ENCODE assay signal across 8 cellular contexts in the genomic region with DNA sequence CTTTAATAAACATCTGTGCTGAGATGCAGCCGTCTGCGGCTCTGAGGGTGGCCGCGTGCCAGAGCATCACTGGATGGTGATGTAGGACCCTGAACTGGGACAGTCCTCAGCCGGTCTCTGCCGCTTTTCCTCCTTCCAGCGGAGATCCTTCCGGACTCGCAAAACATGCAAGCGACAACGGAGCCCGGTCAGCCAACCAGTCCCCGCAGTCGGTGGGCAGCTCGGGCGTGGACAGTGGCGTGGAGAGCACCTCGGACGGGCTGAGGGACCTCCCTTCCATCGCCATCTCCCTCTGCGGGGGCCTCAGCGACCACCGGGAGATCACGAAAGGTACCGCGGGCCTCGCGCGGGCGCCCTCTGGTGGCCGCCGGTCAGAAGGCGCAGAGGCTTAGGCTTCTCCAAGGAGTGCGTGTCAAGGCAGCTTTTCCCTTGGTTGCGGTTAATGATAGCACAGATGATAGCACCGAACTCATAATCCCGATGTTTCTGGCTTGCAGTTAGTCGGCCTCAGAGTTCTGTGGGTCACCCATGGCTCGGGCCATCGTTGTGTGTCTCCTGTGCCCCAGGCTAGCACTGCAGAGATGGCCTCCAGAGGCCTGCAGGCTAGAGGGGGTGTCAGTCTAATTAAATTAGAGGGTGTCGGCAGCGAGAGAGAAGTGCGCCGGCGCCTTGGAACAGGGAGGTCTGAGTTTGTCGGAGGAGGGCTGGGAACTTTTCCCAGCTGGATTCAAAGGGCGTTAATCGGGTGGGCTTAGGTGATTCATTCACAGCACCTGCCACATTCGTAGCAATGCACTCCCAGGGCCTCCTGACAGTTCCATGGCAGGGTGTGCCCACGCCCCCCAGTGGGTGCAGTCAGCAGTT. TPM values are rescaled to one million over a fixed set of nuclear protein-coding genes. Genes with fewer than 3 reads are reported as not detected.
DNase-seq lines count a peak whose midpoint lies in the region; ATAC-seq, FAIRE-seq and TF ChIP-seq lines count a peak whose summit lies in the region.

No MANE protein-coding gene starts in this region.

- 53% methylated on average over 49 of the region's 50 CpGs for WGBS in HepG2 (ENCODE audit: low lambda C conversion rate)

- H3K27ac Mint-ChIP-seq in CD8-positive, alpha-beta T cell: no peak overlapping the region

- peak; percentile 12 to 67 (median 32) for DNase-seq in CD8-positive, alpha-beta T cell
- DNase-seq in activated CD4-positive, alpha-beta T cell treated with anti-CD3 and anti-CD28 coated beads, Interleukin-2, amount 50 U/mL, for 24 hours (ENCODE audit: low read depth in 1 of 2, low spot score in 1 of 2): peak; percentile 22 to 24
- peak; percentile 21 for DNase-seq in dedifferentiated amniotic fluid mesenchymal stem cell (ENCODE audit: extremely low spot score)
- DNase-seq in HepG2 (ENCODE audit: low spot score): no peak
- DNase-seq in stimulated activated CD4-positive, alpha-beta T cell treated with anti-CD3 and anti-CD28 coated beads, TNF-alpha, amount 100 ng/mL, for 4 hours (ENCODE audit: low read depth in 3 of 3): peak in 2 of 3 experiments; percentile 19 to 29
- DNase-seq in GF-D8 (lab: John Stamatoyannopoulos, UW): no peak

- no peak overlapping the region for H3K27ac ChIP-seq in CD8-positive, alpha-beta T cell (ENCODE audit: low read depth, low read length)
- H3K27ac ChIP-seq in HUES6 (ENCODE audit: low read depth, low read length) (no peak overlapping the region), HepG2 (ENCODE audit: extremely low read length, insufficient read depth, low read length) (no peak overlapping the region)

- no peaks in the 10 kb centered on the region for H4K20me1 ChIP-seq in HepG2 (ENCODE audit: insufficient read depth, low read length)

- H3K36me3 ChIP-seq in CD8-positive, alpha-beta T cell (ENCODE audit: insufficient read depth, low read length): peaks cover 73% of the 10 kb centered on the region
- peaks cover 69% of the 10 kb centered on the region for H3K36me3 ChIP-seq in HUES6 (ENCODE audit: control insufficient read depth, insufficient read depth, low read length)
- peaks cover 9 to 68% of the 10 kb centered on the region in 2 experiments; a peak in 4 of 5 replicates for H3K36me3 ChIP-seq in HepG2 (replicated peaks in 1 of 2; ENCODE audit: control insufficient read depth in 1 of 2, insufficient read depth in 2 of 2, low read length in 2 of 2)

- POLR2A ChIA-PET in CD8-positive, alpha-beta T cell (lab: Charles Lee): no interaction called here
- POLR2A ChIA-PET in HepG2 (lab: Yijun Ruan, JAX): interaction anchor here (1.0 kb wide), 1 partner anchor 35 kb away, joined by 3 read pairs; no protein-coding TSS in a partner anchor

- TF ChIP-seq POLR2A in HepG2 (IDR thresholded peaks at IDR 0.05; ENCODE audit: insufficient read depth in 1 of 2, low read depth in 2 of 2, low read length in 2 of 2): no peak

- CTCF ChIA-PET in CD8-positive, alpha-beta T cell (lab: Charles Lee): interaction anchor here (0.6 to 13.0 kb wide), 19 partner anchors 8 to 1222 kb away, joined by 3 to 438 read pairs (median 4); a partner anchor contains a TSS
- CTCF ChIA-PET in HepG2 (lab: Yijun Ruan, JAX; ENCODE audit: low intra/inter-chr PET ratio, low total read pairs): interaction anchor here (0.7 to 1.5 kb wide), 3 partner anchors 45 to 91 kb away, joined by 3 to 5 read pairs (median 4); no protein-coding TSS in a partner anchor

- no peaks in the 10 kb centered on the region for H3K4me1 Mint-ChIP-seq in CD8-positive, alpha-beta T cell (ENCODE audit: low read depth)

- H3K4me3 ChIP-seq in CD8-positive, alpha-beta T cell (ENCODE audit: low read depth, low read length): no peak overlapping the region
- peak overlapping the region; percentile 74 for H3K4me3 ChIP-seq in HUES6 (ENCODE audit: low read depth, low read length)
- H3K4me3 ChIP-seq in HepG2 (replicated peaks in 1 of 3; ENCODE audit: insufficient read depth in 1 of 3, low read depth in 2 of 3, low read length in 3 of 3): no peak overlapping the region

- intact Hi-C loops in CD8-positive, alpha-beta T cell (cut with DNase I, micrococcal nuclease): no loop called here
- intact Hi-C loops in HepG2 (cut with micrococcal nuclease; ENCODE audit: unreplicated experiment): no loop called here

- ATAC-seq in CD8-positive, alpha-beta T cell: peak; percentile 74
- ATAC-seq in HepG2 (peak; percentile 94), GM19328 (IDR thresholded peaks at IDR 0.05; ENCODE audit: unreplicated experiment) (no peak)

- no peaks in the 10 kb centered on the region for H3K27me3 Mint-ChIP-seq in CD8-positive, alpha-beta T cell (ENCODE audit: low read depth)

- H3K9me3 ChIP-seq in CD8-positive, alpha-beta T cell (ENCODE audit: low read length): no peaks in the 10 kb centered on the region
- H3K9me3 ChIP-seq in HUES6 (ENCODE audit: control insufficient read depth, insufficient read depth, low read depth, low read length) (no peaks in the 10 kb centered on the region), HepG2 (ENCODE audit: low read length) (no peaks in the 10 kb centered on the region)

- H3K4me3 Mint-ChIP-seq in CD8-positive, alpha-beta T cell: no peak overlapping the region

- no peak overlapping the region for H3K4me2 ChIP-seq in HepG2 (ENCODE audit: low read depth, low read length)

- peak; percentile 90 for TF ChIP-seq CTCF in CD8-positive, alpha-beta T cell (IDR thresholded peaks at IDR 0.05)
- TF ChIP-seq CTCF in HepG2 (CRISPR knock-in tag; IDR thresholded peaks at IDR 0.05): peak; percentile 93

- TF ChIP-seq EP300 in HepG2 (IDR thresholded peaks at IDR 0.05; ENCODE audit: low read depth in 2 of 2, low read length in 2 of 2): no peak
- no peak for TF ChIP-seq EP300 in HepG2 (CRISPR knock-in tag; IDR thresholded peaks at IDR 0.05; ENCODE audit: borderline replicate concordance)

- H3K27me3 ChIP-seq in CD8-positive, alpha-beta T cell (ENCODE audit: insufficient read depth, low read length): no peaks in the 10 kb centered on the region
- H3K27me3 ChIP-seq in HUES6 (ENCODE audit: control insufficient read depth, insufficient read depth, low read length) (no peaks in the 10 kb centered on the region), HepG2 (ENCODE audit: control insufficient read depth in 1 of 2, insufficient read depth in 2 of 2, low read length in 2 of 2) (no peaks in the 10 kb centered on the region)

- in situ Hi-C loops in HepG2 (cut with HindIII; ENCODE audit: extremely low pct_ligation_motif_present, low pct_unique_long_range_greater_than_20kb): loop anchor here (5.0 kb wide), 1 partner anchor 98 kb away; no protein-coding TSS in a partner anchor

- FAIRE-seq in HepG2 (lab: Jason Lieb, UNC): peak; percentile 48

- peak overlapping the region; percentile 38 for H3K9ac ChIP-seq in HUES6 (ENCODE audit: low read length)
- no peak overlapping the region for H3K9ac ChIP-seq in HepG2 (ENCODE audit: insufficient read depth, low read depth, low read length)

- H3K9me3 Mint-ChIP-seq in CD8-positive, alpha-beta T cell: no peaks in the 10 kb centered on the region

- TF ChIP-seq RAD21 in HepG2 (CRISPR knock-in tag; IDR thresholded peaks at IDR 0.05): peak; percentile 75

- H3K79me2 ChIP-seq in HepG2 (ENCODE audit: insufficient read depth, low read length): no peaks in the 10 kb centered on the region

- peaks cover 98% of the 10 kb centered on the region for H3K36me3 Mint-ChIP-seq in CD8-positive, alpha-beta T cell

- BruUV-seq in HepG2 (replicated peaks; lab: Mats Ljungman, UMichigan): no TSS peak

- no peak overlapping the region for H2AFZ ChIP-seq in HepG2 (ENCODE audit: low read length)

- no peaks in the 10 kb centered on the region for H3K4me1 ChIP-seq in CD8-positive, alpha-beta T cell (ENCODE audit: insufficient read depth, low read length)
- H3K4me1 ChIP-seq in HUES6 (ENCODE audit: control insufficient read depth, insufficient read depth, low read length): no peaks in the 10 kb centered on the region
- H3K4me1 ChIP-seq in HepG2 (ENCODE audit: insufficient read depth, low read length): no peaks in the 10 kb centered on the region

TF ChIP-seq in HepG2, 621 proteins besides CTCF, POLR2A, EP300 and RAD21 (continues in another document):
- TF ChIP-seq KDM2A (CRISPR knock-in tag; IDR thresholded peaks at IDR 0.05; ENCODE audit: borderline replicate concordance, low read depth): peak; percentile 85
- no peak for TF ChIP-seq SP1 (IDR thresholded peaks at IDR 0.05)
- TF ChIP-seq SP1 (CRISPR knock-in tag; IDR thresholded peaks at IDR 0.05): no peak
- 0 out of 2 replicates have a peak, but pooled peaks have one; percentile 48 for TF ChIP-seq ARNT2 (CRISPR knock-in tag; IDR thresholded peaks at IDR 0.05; ENCODE audit: low read depth)
- TF ChIP-seq ZNF619 (CRISPR knock-in tag; IDR thresholded peaks at IDR 0.05): 0 out of 2 replicates have a peak, but pooled peaks have one; percentile 28
- 0 out of 2 replicates have a peak, but pooled peaks have one; percentile 41 for TF ChIP-seq KDM5B (CRISPR knock-in tag; IDR thresholded peaks at IDR 0.05; ENCODE audit: borderline replicate concordance)
- 0 out of 2 replicates have a peak, but pooled peaks have one; percentile 19 for TF ChIP-seq CBX5 (CRISPR knock-in tag; IDR thresholded peaks at IDR 0.05; ENCODE audit: borderline replicate concordance)

RNA-seq across cellular contexts. Expression of a gene that starts 38.5 kb away (rescaled TPM):
- 100 to 1,000 TPM; 125 to 126 TPM for total RNA-seq in CD8-positive, alpha-beta T cell
- 6.6 and 9.7 TPM in 2 replicates for total RNA-seq in HepG2 (2016; rRNA removed; fragmentation: Illumina TruSeq; extraction: Trizol)
- total RNA-seq in HepG2 (2016; cell fraction: cytosol; rRNA removed; fragmentation: Illumina TruSeq; extraction: Trizol; ENCODE audit: low read depth): 7.3 TPM in 2 replicates
- 6.5 and 9.8 TPM in 2 replicates for total RNA-seq in HepG2 (2016; cell fraction: insoluble cytoplasmic fraction; rRNA removed; fragmentation: Illumina TruSeq; extraction: Trizol)
- total RNA-seq in HepG2 (2016; cell fraction: membrane; rRNA removed; fragmentation: Illumina TruSeq; extraction: Trizol): 2.9 and 3.2 TPM in 2 replicates
- total RNA-seq in HepG2 (2016; cell fraction: nucleus; rRNA removed; fragmentation: Illumina TruSeq; extraction: Trizol): 12.8 and 16.9 TPM in 2 replicates
- 19.4 and 23.4 TPM in 2 replicates for polyA plus RNA-seq in HepG2 (2011; rRNA removed)
- 8.3 and 10.4 TPM in 2 replicates for polyA plus RNA-seq in HepG2 (2011; cell fraction: cytosol; rRNA removed)
- polyA plus RNA-seq in HepG2 (2011; cell fraction: nucleus; rRNA removed): 25.2 and 33.5 TPM in 2 replicates
- 11.7 and 14.4 TPM in 2 replicates for polyA plus RNA-seq in HepG2 (2012)
- 0.68 and 1.0 TPM in 2 replicates for polyA plus RNA-seq in HepG2 (2016; cell fraction: cytosol; fragmentation: Illumina TruSeq; extraction: Trizol; ENCODE audit: low read depth)
- 5.6 and 6.7 TPM in 2 replicates for polyA plus RNA-seq in HepG2 (2016; cell fraction: insoluble cytoplasmic fraction; fragmentation: Illumina TruSeq; extraction: Trizol; ENCODE audit: low read depth)
- polyA plus RNA-seq in HepG2 (2016; cell fraction: membrane; fragmentation: Illumina TruSeq; extraction: Trizol; ENCODE audit: low read depth): 1.1 and 1.5 TPM in 2 replicates
- polyA plus RNA-seq in HepG2 (2016; cell fraction: nucleus; fragmentation: Illumina TruSeq; extraction: Trizol; ENCODE audit: insufficient read depth, low read depth): 28.2 and 32.3 TPM in 2 replicates
- polyA minus RNA-seq in HepG2 (2011; rRNA and poly(A)+ RNA removed; ENCODE audit: low replicate concordance): 10.2 and 31.2 TPM in 2 replicates
- polyA minus RNA-seq in HepG2 (2011; cell fraction: cytosol; rRNA and poly(A)+ RNA removed): 5.0 and 9.9 TPM in 2 replicates
- polyA minus RNA-seq in HepG2 (2011; cell fraction: nucleus; rRNA and poly(A)+ RNA removed): 33.9 and 53.5 TPM in 2 replicates

Comparison
In these comparisons a context has a peak if more than half of its experiments do, and no peak if none do; other contexts are left out.
1. DNase-seq: peak in CD8-positive, alpha-beta T cell (7 of 7), activated CD4-positive, alpha-beta T cell treated with anti-CD3 and anti-CD28 coated beads, Interleukin-2, amount 50 U/mL, for 24 hours (2 of 2), dedifferentiated amniotic fluid mesenchymal stem cell (single experiment) and stimulated activated CD4-positive, alpha-beta T cell treated with anti-CD3 and anti-CD28 coated beads, TNF-alpha, amount 100 ng/mL, for 4 hours (2 of 3); none in HepG2 (single experiment) and GF-D8 (single experiment).
2. RNA of a gene that starts 38.5 kb away (total RNA-seq): 125 to 126 TPM in CD8-positive, alpha-beta T cell; 2.9 to 16.9 TPM in HepG2; every median in the first group is over 4 times any median in the second.